ENCODE assay signal across 15 cellular contexts in the genomic region with DNA sequence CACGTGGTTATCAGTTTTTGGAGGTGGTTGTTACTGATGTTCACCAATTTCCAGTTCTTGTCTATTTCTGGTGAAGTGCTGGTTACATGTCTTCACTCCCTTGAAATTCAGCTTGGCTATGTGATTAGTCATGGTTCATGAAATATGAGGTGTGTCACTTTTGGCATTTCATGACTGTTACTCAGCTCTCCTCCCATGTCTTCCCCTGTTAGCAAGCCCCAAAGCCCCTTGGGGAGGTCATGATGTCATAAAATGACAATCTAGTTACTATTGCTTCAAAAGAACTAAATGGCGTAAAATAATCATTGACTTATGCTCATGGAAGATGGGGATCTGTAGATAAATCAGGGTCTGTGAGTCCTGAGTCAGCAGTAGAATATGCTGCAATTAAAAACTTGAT.
DNase-seq lines count a peak whose midpoint lies in the region; ATAC-seq, FAIRE-seq and TF ChIP-seq lines count a peak whose summit lies in the region.
"Had no signal": no experiment of that assay in that cellular context is flagged by ENCODE, and none has a peak within 500 bp of the region (broad histone marks: within the 10 kb centered on the region; RNA-seq: fewer than 3 reads in every experiment).

No MANE protein-coding gene starts in this region.

- intact Hi-C loops in kidney (cut with DNase I): no loop called here

- TF ChIP-seq CTCF in fibroblast of lung (conservative IDR thresholded peaks at IDR 0.05 in 1 of 2, IDR thresholded peaks at IDR 0.05 in 1 of 2; ENCODE audit: low read depth in 1 of 2, low read length in 2 of 2): no peak
- TF ChIP-seq CTCF in kidney (IDR thresholded peaks at IDR 0.05; ENCODE audit: borderline replicate concordance, extremely low read depth, insufficient read depth): no peak

- H3K27me3 ChIP-seq in SJSA1 (replicated peaks) (no peaks in the 10 kb centered on the region), fibroblast of lung (ENCODE audit: control insufficient read depth, insufficient read depth, low read length) (no peaks in the 10 kb centered on the region), skeletal muscle satellite cell (ENCODE audit: control insufficient read depth, insufficient read depth, low read length) (no peaks in the 10 kb centered on the region)

- H3K36me3 ChIP-seq in SJSA1 (no peaks in the 10 kb centered on the region), fibroblast of lung (ENCODE audit: control insufficient read depth, insufficient read depth, low read length) (no peaks in the 10 kb centered on the region), skeletal muscle satellite cell (ENCODE audit: insufficient read depth, low read length) (no peaks in the 10 kb centered on the region), kidney (ENCODE audit: control insufficient read depth in 1 of 2, insufficient read depth in 2 of 2, low read length in 2 of 2) (no peaks in the 10 kb centered on the region)

- no peaks in the 10 kb centered on the region for H4K20me1 ChIP-seq in fibroblast of lung (ENCODE audit: control insufficient read depth, extremely low read depth, insufficient read depth, low read length)

- ATAC-seq in GM18909 (IDR thresholded peaks at IDR 0.05; ENCODE audit: poor library complexity, unreplicated experiment): no peak
- ATAC-seq: left ventricle myocardium superior, Right ventricle myocardium inferior had no signal

- peak overlapping the region; percentile 59 for H3K4me2 ChIP-seq in fibroblast of lung (ENCODE audit: extremely low read depth, insufficient read depth, low read length)
- H3K4me2 ChIP-seq in skeletal muscle satellite cell (ENCODE audit: low read length): no peak overlapping the region

- no peaks in the 10 kb centered on the region for H3K9me3 ChIP-seq in SJSA1 (replicated peaks)
- H3K9me3 ChIP-seq in fibroblast of lung (ENCODE audit: control insufficient read depth, insufficient read depth, low read depth, low read length): no peaks in the 10 kb centered on the region
- no peaks in the 10 kb centered on the region for H3K9me3 ChIP-seq in skeletal muscle satellite cell (replicated peaks; ENCODE audit: low read length)
- H3K9me3 ChIP-seq in kidney (ENCODE audit: control insufficient read depth in 1 of 2, low read length in 2 of 2): no peaks in the 10 kb centered on the region

- H3K4me1 ChIP-seq in SJSA1 (replicated peaks) (peaks cover 11% of the 10 kb centered on the region; the same call in 1 of the 2 replicates), fibroblast of lung (ENCODE audit: control insufficient read depth, extremely low read depth, insufficient read depth, low read length) (peaks cover 23% of the 10 kb centered on the region), skeletal muscle satellite cell (ENCODE audit: control insufficient read depth, insufficient read depth, low read length) (peaks cover 37% of the 10 kb centered on the region), kidney (ENCODE audit: control insufficient read depth in 1 of 2, insufficient read depth in 1 of 2, low read depth in 1 of 2, low read length in 2 of 2) (no peaks in the 10 kb centered on the region)

- peak overlapping the region; percentile 25; the same call in 1 of the 2 replicates for H3K27ac ChIP-seq in SJSA1
- H3K27ac ChIP-seq in fibroblast of lung (ENCODE audit: insufficient read depth, low read length): peak overlapping the region; percentile 59
- no peak overlapping the region for H3K27ac ChIP-seq in kidney (ENCODE audit: low read depth in 2 of 2, low read length in 2 of 2)
- H3K27ac ChIP-seq: HL-60 had no signal

- H3K9ac ChIP-seq in fibroblast of lung (ENCODE audit: insufficient read depth, low read length) (no peak overlapping the region), skeletal muscle satellite cell (ENCODE audit: low read depth, low read length) (peak overlapping the region; percentile 0), kidney (ENCODE audit: low read length in 2 of 2) (no peak overlapping the region)

- DNase-seq in GOT3 (lab: John Stamatoyannopoulos, UW): peak; percentile 19
- DNase-seq in SJSA1 (ENCODE audit: low read depth in 1 of 2, low spot score in 2 of 2): no peak
- DNase-seq in fibroblast of lung (ENCODE audit: low read depth in 2 of 2): peak; percentile 84 to 90
- no peak for DNase-seq in kidney
- no peak for DNase-seq in stimulated activated CD4-positive, alpha-beta T cell treated with anti-CD3 and anti-CD28 coated beads, Interleukin-2, amount 100 ng/mL, for 48 hours
- DNase-seq: activated CD8-positive, alpha-beta memory T cell treated with anti-CD3 and anti-CD28 coated beads for 24 hours; activated naive CD4-positive, alpha-beta T cell treated with Interleukin-2 at 50 U/mL for 16 hours; COR-L47; left ventricle myocardium superior; NCI-H510A had no signal

- no peaks in the 10 kb centered on the region for H3K79me2 ChIP-seq in fibroblast of lung (ENCODE audit: control insufficient read depth, insufficient read depth, low read length)

- no peak overlapping the region for H2AFZ ChIP-seq in fibroblast of lung (ENCODE audit: low read length)

- H3K4me3 ChIP-seq in SJSA1 (no peak overlapping the region), fibroblast of lung (replicated peaks in 1 of 4; ENCODE audit: control extremely low read depth in 1 of 4, insufficient read depth in 1 of 4, low read depth in 3 of 4, low read length in 4 of 4) (no peak overlapping the region), skeletal muscle satellite cell (ENCODE audit: low read length) (no peak overlapping the region), kidney (ENCODE audit: low read length in 2 of 2) (no peak overlapping the region)
- H3K4me3 ChIP-seq: skin epidermis had no signal

- no peak for FAIRE-seq in kidney (lab: Jason Lieb, UNC)

Comparison
In these comparisons a context has a peak if more than half of its experiments do, and no peak if none do; other contexts are left out.
1. DNase-seq: peak in GOT3 (single experiment) and fibroblast of lung (2 of 2); none in SJSA1 (0 of 2), kidney (single experiment) and stimulated activated CD4-positive, alpha-beta T cell treated with anti-CD3 and anti-CD28 coated beads, Interleukin-2, amount 100 ng/mL, for 48 hours (0 of 2).
2. H3K27ac ChIP-seq: peak in SJSA1 (single experiment) and fibroblast of lung (single experiment); none in kidney (0 of 2).